ENCODE assay signal across 29 cellular contexts in the genomic region with DNA sequence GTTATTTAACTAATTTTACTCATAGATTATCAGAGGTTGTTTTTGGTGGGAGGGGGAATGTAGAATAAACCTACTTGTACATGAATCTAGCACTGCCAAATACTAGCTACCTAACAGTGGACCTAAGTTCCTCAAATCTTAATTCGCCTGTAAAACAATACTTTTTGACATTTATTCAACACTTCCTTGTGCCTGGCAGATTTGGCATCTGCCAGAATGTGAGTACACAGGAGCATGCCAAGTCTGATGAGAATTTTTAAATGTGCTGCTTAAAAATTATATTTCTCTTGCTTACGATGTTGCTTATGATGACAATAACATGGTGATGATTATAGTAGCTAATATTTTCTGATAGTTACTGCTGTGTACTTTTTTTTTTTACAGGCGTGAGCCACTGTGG.
"Had no signal": no experiment of that assay in that cellular context is flagged by ENCODE, and none has a peak within 500 bp of the region (broad histone marks: within the 10 kb centered on the region; RNA-seq: fewer than 3 reads in every experiment).

No MANE protein-coding gene starts in this region.

- H3K27ac ChIP-seq: epithelial cell of prostate, esophagus squamous epithelium, left lung, lower lobe of right lung, neutrophil, right lobe of liver, thyroid gland, upper lobe of right lung had no signal

- DNase-seq: activated CD4-positive, alpha-beta T cell treated with anti-CD3 and anti-CD28 coated beads for 48 hours; activated CD4-positive, alpha-beta T cell treated with anti-CD3 and anti-CD28 coated beads, Interleukin-2, amount 50 U/mL, for 48 hours; activated CD8-positive, alpha-beta memory T cell treated with anti-CD3 and anti-CD28 coated beads for 24 hours; activated gamma-delta T cell; activated naive CD4-positive, alpha-beta T cell treated with anti-CD3 and anti-CD28 coated beads, Interleukin-2, amount 10 ng/mL, durations not matched to agents 7 days and 5 days; activated naive CD8-positive, alpha-beta T cell treated with anti-CD3 and anti-CD28 coated beads, Interleukin-2, amount 10 ng/mL, durations not matched to agents 7 days and 5 days; activated T-cell treated with anti-CD3 and anti-CD28 coated beads, Interleukin-2, amount 50 U/mL, for 1 hour; central memory CD4-positive, alpha-beta T cell; dermis blood vessel endothelial cell; effector CD4-positive, alpha-beta T cell; esophagus squamous epithelium; left lung; lower lobe of right lung; mucosa of descending colon; nephron progenitor cell; right lobe of liver; stimulated activated CD4-positive, alpha-beta T cell treated with anti-CD3 and anti-CD28 coated beads, Interleukin-1b, Interleukin-23, amount 100 ng/mL, for 48 hours; stimulated activated CD4-positive, alpha-beta T cell treated with anti-CD3 and anti-CD28 coated beads, Interleukin-4, amount 100 ng/mL, for 4 hours; stimulated activated CD8-positive, alpha-beta memory T cell treated with anti-CD3 and anti-CD28 coated beads, Interleukin-4, amount 100 ng/mL, for 48 hours; stimulated activated naive CD8-positive, alpha-beta T cell treated with anti-CD3 and anti-CD28 coated beads, Interleukin-15, amount 100 ng/mL, for 72 hours; substantia nigra; thyroid gland; upper lobe of right lung had no signal

- H3K36me3 ChIP-seq: esophagus squamous epithelium, left lung, lower lobe of right lung, neutrophil, right lobe of liver, thyroid gland, upper lobe of right lung had no signal

- H3K4me3 ChIP-seq: esophagus squamous epithelium, left lung, lower lobe of right lung, mucosa of descending colon, right lobe of liver, smooth muscle cell, thyroid gland, upper lobe of right lung had no signal

- H3K27me3 ChIP-seq: esophagus squamous epithelium, left lung, neutrophil, right lobe of liver, thyroid gland, upper lobe of right lung had no signal

- H3K4me3 Mint-ChIP-seq: activated naive CD4-positive, alpha-beta T cell treated with anti-CD3 and anti-CD28 coated beads, Interleukin-2, amount 10 ng/mL, durations not matched to agents 7 days and 5 days; activated naive CD8-positive, alpha-beta T cell treated with anti-CD3 and anti-CD28 coated beads, Interleukin-2, amount 10 ng/mL, durations not matched to agents 7 days and 5 days; activated T-helper 1 cell treated with anti-CD3 and anti-CD28 coated beads, Interleukin-12 subunit alpha, Interleukin-12 subunit beta, Interleukin-2, Interleukin-4 antibody, amounts not matched to agents 30 ng/mL and 10 ng/mL and 1 ng/mL, durations not matched to agents 14 hours and 24 hours and 36 hours; nephron progenitor cell; stimulated activated memory B cell treated with anti-CD40 and anti-IgM and Interleukin-4, amounts not matched to agents 10 μg/mL and 1 μg/mL and 100 μg/mL, for 72 hours; stimulated activated naive CD8-positive, alpha-beta T cell treated with anti-CD3 and anti-CD28 coated beads, Interleukin-15, amount 100 ng/mL, for 72 hours had no signal

- H3K9me3 ChIP-seq: esophagus squamous epithelium, left lung, lower lobe of right lung, mucosa of descending colon, neutrophil, right lobe of liver, thyroid gland, upper lobe of right lung had no signal

- H3K27me3 Mint-ChIP-seq: activated naive CD4-positive, alpha-beta T cell treated with anti-CD3 and anti-CD28 coated beads, Interleukin-2, amount 10 ng/mL, durations not matched to agents 7 days and 5 days; activated naive CD8-positive, alpha-beta T cell treated with anti-CD3 and anti-CD28 coated beads, Interleukin-2, amount 10 ng/mL, durations not matched to agents 7 days and 5 days; progenitor cell of endocrine pancreas had no signal

- H3K27ac Mint-ChIP-seq: activated naive CD4-positive, alpha-beta T cell treated with anti-CD3 and anti-CD28 coated beads, Interleukin-2, amount 10 ng/mL, durations not matched to agents 7 days and 5 days; activated naive CD8-positive, alpha-beta T cell treated with anti-CD3 and anti-CD28 coated beads, Interleukin-2, amount 10 ng/mL, durations not matched to agents 7 days and 5 days; activated T-helper 1 cell treated with anti-CD3 and anti-CD28 coated beads, Interleukin-12 subunit alpha, Interleukin-12 subunit beta, Interleukin-2, Interleukin-4 antibody, amounts not matched to agents 30 ng/mL and 10 ng/mL and 1 ng/mL, durations not matched to agents 14 hours and 24 hours and 36 hours; nephron progenitor cell; progenitor cell of endocrine pancreas; stimulated activated memory B cell treated with anti-CD40 and anti-IgM and Interleukin-4, amounts not matched to agents 10 μg/mL and 1 μg/mL and 100 μg/mL, for 72 hours; stimulated activated naive CD8-positive, alpha-beta T cell treated with anti-CD3 and anti-CD28 coated beads, Interleukin-15, amount 100 ng/mL, for 72 hours had no signal

- H3K36me3 Mint-ChIP-seq: activated naive CD4-positive, alpha-beta T cell treated with anti-CD3 and anti-CD28 coated beads, Interleukin-2, amount 10 ng/mL, durations not matched to agents 7 days and 5 days; activated naive CD8-positive, alpha-beta T cell treated with anti-CD3 and anti-CD28 coated beads, Interleukin-2, amount 10 ng/mL, durations not matched to agents 7 days and 5 days; stimulated activated memory B cell treated with anti-CD40 and anti-IgM and Interleukin-4, amounts not matched to agents 10 μg/mL and 1 μg/mL and 100 μg/mL, for 72 hours had no signal

- ATAC-seq: left lung; lower lobe of right lung; mucosa of descending colon; right lobe of liver; stimulated activated memory B cell treated with anti-CD40 and anti-IgM and Interleukin-4, amounts not matched to agents 10 μg/mL and 1 μg/mL and 100 μg/mL, for 72 hours; stimulated activated naive CD8-positive, alpha-beta T cell treated with anti-CD3 and anti-CD28 coated beads, Interleukin-15, amount 100 ng/mL, for 72 hours; upper lobe of right lung had no signal

- H3K4me2 ChIP-seq: smooth muscle cell had no signal

- H3K4me1 Mint-ChIP-seq: stimulated activated memory B cell treated with anti-CD40 and anti-IgM and Interleukin-4, amounts not matched to agents 10 μg/mL and 1 μg/mL and 100 μg/mL, for 72 hours had no signal

- H3K4me1 ChIP-seq: esophagus squamous epithelium, left lung, lower lobe of right lung, right lobe of liver had no signal

- H3K9me3 Mint-ChIP-seq: activated naive CD4-positive, alpha-beta T cell treated with anti-CD3 and anti-CD28 coated beads, Interleukin-2, amount 10 ng/mL, durations not matched to agents 7 days and 5 days; nephron progenitor cell; stimulated activated memory B cell treated with anti-CD40 and anti-IgM and Interleukin-4, amounts not matched to agents 10 μg/mL and 1 μg/mL and 100 μg/mL, for 72 hours had no signal
